ENCODE assay signal across 8 cellular contexts in genomic region chr2:231483398-231484329, GRCh38. TPM values are rescaled to one million over a fixed set of nuclear protein-coding genes. Genes with fewer than 3 reads are reported as not detected.
A peak's percentile ranks its signal among the peaks of the same experiment; 100 is the strongest.
DNase-seq lines count a peak whose midpoint lies in the region; ATAC-seq and TF ChIP-seq lines count a peak whose summit lies in the region.

No MANE protein-coding gene starts in this region.

- DNase-seq in Right ventricle myocardium inferior (ENCODE audit: missing footprints) (peak; percentile 74), cardiac septum (ENCODE audit: low spot score) (no peak), fibroblast of mammary gland (ENCODE audit: low read depth) (peak; percentile 11), skeletal muscle cell (ENCODE audit: low read depth) (no peak), NCI-H1105 (lab: John Stamatoyannopoulos, UW) (no peak)
- DNase-seq in activated CD8-positive, alpha-beta memory T cell treated with anti-CD3 and anti-CD28 coated beads for 24 hours: peak; percentile 77

- intact Hi-C loops in Right ventricle myocardium inferior (cut with DNase I): no loop called here
- intact Hi-C loops in cardiac septum (cut with DNase I): loop anchor here (1.0 kb wide), 1 partner anchor 74 kb away; no protein-coding TSS in a partner anchor

- TF ChIP-seq CTCF in fibroblast of mammary gland (conservative IDR thresholded peaks at IDR 0.05; ENCODE audit: control insufficient read depth, insufficient read depth, low read depth, low read length): no peak

- H3K4me3 ChIP-seq in fibroblast of mammary gland (ENCODE audit: control insufficient read depth, low read depth, low read length) (peak overlapping the region; percentile 39), skeletal muscle cell (ENCODE audit: low read depth, low read length) (peak overlapping the region; percentile 18)

- ATAC-seq in Right ventricle myocardium inferior (peak; percentile 74), GM18907 (IDR thresholded peaks at IDR 0.05; ENCODE audit: unreplicated experiment) (no peak), GM18498 (IDR thresholded peaks at IDR 0.05; ENCODE audit: unreplicated experiment) (no peak)

RNA-seq across cellular contexts. Expression of gene NCL, which starts 19.4 kb away (rescaled TPM):
- total RNA-seq in Right ventricle myocardium inferior (218 TPM), cardiac septum (299 TPM)

RNA-seq across cellular contexts. Expression of gene NMUR1, which starts 46.6 kb away (rescaled TPM):
- 0.38 TPM for total RNA-seq in Right ventricle myocardium inferior
- total RNA-seq in cardiac septum: 0.22 TPM

Comparison
In these comparisons a context has a peak if more than half of its experiments do, and no peak if none do; other contexts are left out.
1. DNase-seq: peak in Right ventricle myocardium inferior (single experiment), activated CD8-positive, alpha-beta memory T cell treated with anti-CD3 and anti-CD28 coated beads for 24 hours (single experiment) and fibroblast of mammary gland (single experiment); none in cardiac septum (single experiment), skeletal muscle cell (single experiment) and NCI-H1105 (single experiment).